In genomic region chr1:202017385-202018225, GRCh38 we compare ENCODE assay signal across 13 cellular contexts. TPM values are rescaled to one million over a fixed set of nuclear protein-coding genes. Genes with fewer than 3 reads are reported as not detected.
A peak's percentile ranks its signal among the peaks of the same experiment; 100 is the strongest.
DNase-seq lines count a peak whose midpoint lies in the region; ATAC-seq and TF ChIP-seq lines count a peak whose summit lies in the region.
"Had no signal": no experiment of that assay in that cellular context is flagged by ENCODE, and none has a peak within 500 bp of the region (broad histone marks: within the 10 kb centered on the region; RNA-seq: fewer than 3 reads in every experiment).

No MANE protein-coding gene starts in this region.

- H3K4me3 ChIP-seq in body of pancreas = no peak overlapping the region
- H3K4me3 ChIP-seq in lower leg skin (ENCODE audit: low read depth, poor library complexity, severe bottlenecking) = no peak overlapping the region
- H3K4me3 ChIP-seq: SJCRH30 had no signal

- peak overlapping the region; percentile 93 to 100 (median 97) for H3K27ac ChIP-seq in body of pancreas
- H3K27ac ChIP-seq: SJCRH30 had no signal

- WGBS in body of pancreas, 2 donors = 50 to 70% methylated on average over 19 to 24 of the region's 24 CpGs
- WGBS in lower leg skin, 2 donors = 84 to 88% methylated on average over 23 to 24 of the region's 24 CpGs

- H3K9me3 Mint-ChIP-seq in nephron progenitor cell = no peaks in the 10 kb centered on the region

- ATAC-seq in body of pancreas (peak; percentile 13), GM21526 (IDR thresholded peaks at IDR 0.05; ENCODE audit: low FRiP score, unreplicated experiment) (no peak)

- H3K27ac Mint-ChIP-seq in nephron progenitor cell = peak overlapping the region; percentile 8

- DNase-seq in DMS153 treated with DMSO at 0.1 percent for 48 hours (lab: John Stamatoyannopoulos, UW; ENCODE audit: unreplicated experiment) (peak; percentile 89), NCI-H187 (lab: John Stamatoyannopoulos, UW) (peak; percentile 50 to 68), body of pancreas (peak; percentile 73 to 84 (median 80)), nephron progenitor cell (peak; percentile 27), NCI-H1105 (lab: John Stamatoyannopoulos, UW) (no peak), OCI-M2 (lab: John Stamatoyannopoulos, UW; ENCODE audit: unreplicated experiment) (no peak), lower leg skin (ENCODE audit: low spot score in 2 of 2) (no peak)
- DNase-seq: activated T-cell treated with anti-CD3 and anti-CD28 coated beads, Interleukin-2, amount 50 U/mL, for 1 hour; COR-L47; midbrain had no signal

- no peak overlapping the region for H3K4me3 Mint-ChIP-seq in nephron progenitor cell

- TF ChIP-seq POLR2A in body of pancreas (IDR thresholded peaks at IDR 0.05) (peak; percentile 15 to 44 (median 38)), lower leg skin (IDR thresholded peaks at IDR 0.05) (no peak)

- TF ChIP-seq CTCF in body of pancreas (IDR thresholded peaks at IDR 0.05) = no peak
- TF ChIP-seq CTCF in nephron progenitor cell (IDR thresholded peaks at IDR 0.05) = no peak
- TF ChIP-seq CTCF in lower leg skin (IDR thresholded peaks at IDR 0.05) = no peak

- no peaks in the 10 kb centered on the region for H3K9me3 ChIP-seq in body of pancreas
- H3K9me3 ChIP-seq: SJCRH30 had no signal

- no peaks in the 10 kb centered on the region for H3K27me3 ChIP-seq in body of pancreas

- peaks cover 72% of the 10 kb centered on the region for H3K4me1 ChIP-seq in body of pancreas

- H3K4me1 Mint-ChIP-seq in nephron progenitor cell = peaks cover 41% of the 10 kb centered on the region

- intact Hi-C loops in body of pancreas (cut with DNase I) (no loop called here), lower leg skin (cut with DNase I; ENCODE audit: low total_unique reads) (no loop called here)

- H3K36me3 ChIP-seq in body of pancreas (replicated peaks in 1 of 2; ENCODE audit: insufficient read depth in 1 of 2, low read depth in 2 of 2) = peaks cover 6 to 10% of the 10 kb centered on the region in 2 donors
- H3K36me3 ChIP-seq: SJCRH30 had no signal

- peaks cover 16% of the 10 kb centered on the region for H3K27me3 Mint-ChIP-seq in nephron progenitor cell (ENCODE audit: low read depth, poor library complexity)

- no peaks in the 10 kb centered on the region for H3K36me3 Mint-ChIP-seq in nephron progenitor cell (ENCODE audit: low read depth)

RNA-seq across cellular contexts. Expression of gene ELF3, which starts 7.2 kb away (rescaled TPM):
- total RNA-seq in body of pancreas (100 to 1,000 TPM in 1 of 2 donors, 10 to 100 TPM in 1; 93.7 to 293 TPM), lower leg skin (10 to 100 TPM in 3 of 4 donors, 1 to 10 TPM in 1; 9.8 to 36.4 (median 31.2) TPM)
- total RNA-seq: skeletal muscle tissue had no signal

RNA-seq across cellular contexts. Expression of gene RNPEP, which starts 35.2 kb away (rescaled TPM):
- total RNA-seq in body of pancreas (100 to 1,000 TPM in 1 of 2 donors, 10 to 100 TPM in 1; 62.3 to 233 TPM), lower leg skin (100 to 1,000 TPM in 1 of 4 donors, 10 to 100 TPM in 3; 46.2 to 111 (median 85.3) TPM)

Comparison
In these comparisons a context has a peak if more than half of its experiments do, and no peak if none do; other contexts are left out.
1. DNase-seq: peak in DMS153 treated with DMSO at 0.1 percent for 48 hours (single experiment), NCI-H187 (2 of 2), body of pancreas (4 of 4) and nephron progenitor cell (single experiment); none in NCI-H1105 (single experiment), OCI-M2 (single experiment) and lower leg skin (0 of 2).
2. POLR2A ChIP-seq: peak in body of pancreas (3 of 3); none in lower leg skin (0 of 2).